9 cellular contexts compared by ENCODE assay signal in the genomic region with DNA sequence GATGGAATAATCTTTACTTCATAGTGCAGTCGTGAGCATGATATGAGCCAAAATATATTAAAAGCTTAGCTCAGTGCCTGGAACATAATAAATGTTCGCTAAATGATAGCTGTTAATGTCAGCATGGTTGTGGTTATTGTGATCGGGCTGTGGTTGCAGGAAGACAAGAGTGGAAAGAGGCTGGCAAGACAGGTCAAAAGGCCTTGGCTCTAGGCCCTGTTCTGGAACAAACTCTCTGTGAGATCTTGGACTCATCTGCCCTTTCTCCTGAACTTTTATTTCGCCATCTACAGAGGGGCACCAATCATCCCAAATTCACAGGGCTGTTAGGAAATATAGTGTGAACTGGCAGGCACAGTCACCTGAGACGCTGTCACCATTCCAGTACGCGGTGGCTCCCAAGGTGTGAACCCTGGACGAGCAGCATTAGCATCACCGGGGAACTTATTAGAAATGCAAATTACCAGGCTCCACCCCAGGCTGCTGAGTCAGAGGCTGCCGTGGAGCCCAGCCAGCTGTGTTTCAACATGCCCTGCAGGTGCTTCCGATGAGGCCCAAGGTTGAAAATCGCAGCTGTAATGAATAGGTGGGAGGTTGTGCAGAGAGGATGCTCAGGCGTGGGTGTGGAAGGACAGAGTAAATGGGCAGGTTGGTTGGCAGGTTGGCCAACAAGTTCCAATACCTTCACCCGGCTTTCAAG. TPM values are rescaled to one million over a fixed set of nuclear protein-coding genes. Genes with fewer than 3 reads are reported as not detected.
DNase-seq lines count a peak whose midpoint lies in the region; ATAC-seq and TF ChIP-seq lines count a peak whose summit lies in the region.
"Had no signal": no experiment of that assay in that cellular context is flagged by ENCODE, and none has a peak within 500 bp of the region (broad histone marks: within the 10 kb centered on the region; RNA-seq: fewer than 3 reads in every experiment).

No MANE protein-coding gene starts in this region.

- DNase-seq in SHP77 (lab: John Stamatoyannopoulos, UW) (peak; percentile 20 to 28), SHP77 treated with DMSO at 0.1 percent for 48 hours (lab: John Stamatoyannopoulos, UW) (no peak), MCF 10A (ENCODE audit: unreplicated experiment) (peak; percentile 97), transverse colon (peak; percentile 47), C1 segment of cervical spinal cord (lab: John Stamatoyannopoulos, UW) (no peak), Ammon's horn (ENCODE audit: low spot score) (no peak)
- DNase-seq in activated naive CD4-positive, alpha-beta T cell treated with anti-CD3 and anti-CD28 coated beads, Interleukin-2, amount 50 U/mL, for 16 hours = no peak
- DNase-seq: activated T-cell treated with anti-CD3 and anti-CD28 coated beads, Interleukin-2, amount 50 U/mL, for 72 hours had no signal

- peak overlapping the region; percentile 37 for H3K4me3 Mint-ChIP-seq in MCF 10A (ENCODE audit: unreplicated experiment)
- H3K4me3 Mint-ChIP-seq: activated T-cell treated with anti-CD3 and anti-CD28 coated beads, Interleukin-2, amount 50 U/mL, for 72 hours had no signal

- 61 to 91% methylated on average over 5 to 14 of the region's 14 CpGs for WGBS in transverse colon (ENCODE audit: low coverage in 1 of 2), 2 donors

- BruUV-seq in MCF 10A (replicated peaks; lab: Mats Ljungman, UMichigan) = no TSS peak

- H3K36me3 ChIP-seq in transverse colon = no peaks in the 10 kb centered on the region

- no peaks in the 10 kb centered on the region for H3K27me3 ChIP-seq in transverse colon

- no peak for TF ChIP-seq POLR2A in transverse colon (IDR thresholded peaks at IDR 0.05)

- H3K27me3 Mint-ChIP-seq in MCF 10A (ENCODE audit: insufficient read depth, unreplicated experiment) = no peaks in the 10 kb centered on the region

- TF ChIP-seq EP300 in transverse colon (IDR thresholded peaks at IDR 0.05; ENCODE audit: low read depth) = no peak

- CTCF ChIA-PET in MCF 10A (lab: Yijun Ruan, JAX) = interaction anchor here (0.6 to 2.5 kb wide), 16 partner anchors 9 to 323 kb away, joined by 3 to 18 read pairs (median 5); no protein-coding TSS in a partner anchor

- ATAC-seq in HG03521 (IDR thresholded peaks at IDR 0.05; ENCODE audit: unreplicated experiment) = peak; percentile 89
- ATAC-seq: activated T-cell treated with anti-CD3 and anti-CD28 coated beads, Interleukin-2, amount 50 U/mL, for 72 hours had no signal

- H3K9me3 ChIP-seq in transverse colon = no peaks in the 10 kb centered on the region

- H3K27ac ChIP-seq in transverse colon = no peak overlapping the region

- H3K4me1 Mint-ChIP-seq in MCF 10A (ENCODE audit: insufficient read depth, unreplicated experiment) = peaks cover 34% of the 10 kb centered on the region

- H3K9me3 Mint-ChIP-seq in MCF 10A (ENCODE audit: unreplicated experiment) = no peaks in the 10 kb centered on the region
- H3K9me3 Mint-ChIP-seq: activated T-cell treated with anti-CD3 and anti-CD28 coated beads, Interleukin-2, amount 50 U/mL, for 72 hours had no signal

- POLR2A ChIA-PET in MCF 10A (lab: Yijun Ruan, JAX) = interaction anchor here (0.6 to 3.7 kb wide), 14 partner anchors 12 to 357 kb away, joined by 3 to 22 read pairs (median 4); a partner anchor contains a TSS

- in situ Hi-C loops in transverse colon (cut with MboI; ENCODE audit: low pct_ligation_motif_present in 1 of 4, low pct_unique_long_range_greater_than_20kb in 1 of 4, low sequenced_read_pairs in 3 of 4) = loop anchor here in 1 of 4 donors (5.0 kb wide), 1 partner anchor 208 kb away; no protein-coding TSS in a partner anchor

- intact Hi-C loops in MCF 10A (cut with micrococcal nuclease) = loop anchor here (1.0 kb wide), 3 partner anchors 27 to 205 kb away; a partner anchor contains a TSS
- intact Hi-C loops in transverse colon (cut with DNase I; ENCODE audit: low total_unique reads) = no loop called here

- no peak for TF ChIP-seq CTCF in MCF 10A (IDR thresholded peaks at IDR 0.05; ENCODE audit: unreplicated experiment)
- no peak for TF ChIP-seq CTCF in transverse colon (IDR thresholded peaks at IDR 0.05)

- H3K36me3 Mint-ChIP-seq in MCF 10A (ENCODE audit: insufficient read depth, unreplicated experiment) = peaks cover 18% of the 10 kb centered on the region

- H3K27ac Mint-ChIP-seq in MCF 10A (ENCODE audit: low read depth, unreplicated experiment) = peak overlapping the region; percentile 6
- H3K27ac Mint-ChIP-seq: activated T-cell treated with anti-CD3 and anti-CD28 coated beads, Interleukin-2, amount 50 U/mL, for 72 hours had no signal

- no peak overlapping the region for H3K4me3 ChIP-seq in transverse colon

- peaks cover 0 to 19% (median 2%) of the 10 kb centered on the region in 4 donors for H3K4me1 ChIP-seq in transverse colon

RNA-seq across cellular contexts. Expression of a gene that starts 50.2 kb away (rescaled TPM):
- 45.9 and 50.5 TPM in 2 replicates for total RNA-seq in MCF 10A (2022)
- 10 to 100 TPM; 26.3 to 47.1 (median 33.1) TPM for total RNA-seq in transverse colon

Comparison
In these comparisons a context has a peak if more than half of its experiments do, and no peak if none do; other contexts are left out.
1. DNase-seq: peak in SHP77 (2 of 2), MCF 10A (single experiment) and transverse colon (single experiment); none in SHP77 treated with DMSO at 0.1 percent for 48 hours (single experiment), C1 segment of cervical spinal cord (0 of 14), activated naive CD4-positive, alpha-beta T cell treated with anti-CD3 and anti-CD28 coated beads, Interleukin-2, amount 50 U/mL, for 16 hours (single experiment) and Ammon's horn (single experiment).